2 cellular contexts compared by ENCODE assay signal in the genomic region with DNA sequence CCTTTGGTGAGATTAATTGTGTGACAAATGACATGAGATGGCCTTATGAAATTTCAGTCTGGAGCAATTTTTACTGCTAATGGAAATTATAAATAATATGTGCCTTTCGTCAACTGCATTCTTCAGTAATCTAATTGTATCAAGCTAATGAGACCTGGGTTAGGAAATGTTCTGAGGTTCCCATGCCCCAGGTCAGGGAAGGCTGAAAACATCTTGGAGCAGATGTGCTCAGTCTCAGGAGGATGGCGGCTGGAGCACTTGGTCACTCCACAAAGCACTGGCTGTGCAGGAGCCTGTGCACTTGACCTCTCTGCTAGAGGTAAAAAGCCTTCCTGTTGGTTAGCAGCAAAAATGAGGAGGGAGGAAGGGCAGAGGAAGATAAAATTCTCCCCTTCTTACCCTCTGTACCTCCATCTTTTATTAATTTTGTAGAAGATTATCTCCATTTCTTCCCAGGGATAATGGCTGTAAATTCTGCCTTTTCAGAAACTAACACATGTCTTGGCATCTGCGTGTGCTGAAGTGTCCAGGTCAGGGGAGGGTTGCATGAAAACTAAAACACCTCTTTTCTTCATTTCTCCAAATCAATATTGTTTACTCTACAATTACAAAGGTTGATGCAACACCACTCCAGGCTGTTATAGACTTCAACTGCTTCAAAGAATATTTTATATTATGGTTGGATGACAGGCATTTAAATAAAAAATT.
TF ChIP-seq lines count a peak whose summit lies in the region.

No MANE protein-coding gene starts in this region.

TF ChIP-seq in GM23338, 12 proteins besides CTCF, POLR2A, EP300 and RAD21 (continued from another document):
- TF ChIP-seq, protein P1, sequence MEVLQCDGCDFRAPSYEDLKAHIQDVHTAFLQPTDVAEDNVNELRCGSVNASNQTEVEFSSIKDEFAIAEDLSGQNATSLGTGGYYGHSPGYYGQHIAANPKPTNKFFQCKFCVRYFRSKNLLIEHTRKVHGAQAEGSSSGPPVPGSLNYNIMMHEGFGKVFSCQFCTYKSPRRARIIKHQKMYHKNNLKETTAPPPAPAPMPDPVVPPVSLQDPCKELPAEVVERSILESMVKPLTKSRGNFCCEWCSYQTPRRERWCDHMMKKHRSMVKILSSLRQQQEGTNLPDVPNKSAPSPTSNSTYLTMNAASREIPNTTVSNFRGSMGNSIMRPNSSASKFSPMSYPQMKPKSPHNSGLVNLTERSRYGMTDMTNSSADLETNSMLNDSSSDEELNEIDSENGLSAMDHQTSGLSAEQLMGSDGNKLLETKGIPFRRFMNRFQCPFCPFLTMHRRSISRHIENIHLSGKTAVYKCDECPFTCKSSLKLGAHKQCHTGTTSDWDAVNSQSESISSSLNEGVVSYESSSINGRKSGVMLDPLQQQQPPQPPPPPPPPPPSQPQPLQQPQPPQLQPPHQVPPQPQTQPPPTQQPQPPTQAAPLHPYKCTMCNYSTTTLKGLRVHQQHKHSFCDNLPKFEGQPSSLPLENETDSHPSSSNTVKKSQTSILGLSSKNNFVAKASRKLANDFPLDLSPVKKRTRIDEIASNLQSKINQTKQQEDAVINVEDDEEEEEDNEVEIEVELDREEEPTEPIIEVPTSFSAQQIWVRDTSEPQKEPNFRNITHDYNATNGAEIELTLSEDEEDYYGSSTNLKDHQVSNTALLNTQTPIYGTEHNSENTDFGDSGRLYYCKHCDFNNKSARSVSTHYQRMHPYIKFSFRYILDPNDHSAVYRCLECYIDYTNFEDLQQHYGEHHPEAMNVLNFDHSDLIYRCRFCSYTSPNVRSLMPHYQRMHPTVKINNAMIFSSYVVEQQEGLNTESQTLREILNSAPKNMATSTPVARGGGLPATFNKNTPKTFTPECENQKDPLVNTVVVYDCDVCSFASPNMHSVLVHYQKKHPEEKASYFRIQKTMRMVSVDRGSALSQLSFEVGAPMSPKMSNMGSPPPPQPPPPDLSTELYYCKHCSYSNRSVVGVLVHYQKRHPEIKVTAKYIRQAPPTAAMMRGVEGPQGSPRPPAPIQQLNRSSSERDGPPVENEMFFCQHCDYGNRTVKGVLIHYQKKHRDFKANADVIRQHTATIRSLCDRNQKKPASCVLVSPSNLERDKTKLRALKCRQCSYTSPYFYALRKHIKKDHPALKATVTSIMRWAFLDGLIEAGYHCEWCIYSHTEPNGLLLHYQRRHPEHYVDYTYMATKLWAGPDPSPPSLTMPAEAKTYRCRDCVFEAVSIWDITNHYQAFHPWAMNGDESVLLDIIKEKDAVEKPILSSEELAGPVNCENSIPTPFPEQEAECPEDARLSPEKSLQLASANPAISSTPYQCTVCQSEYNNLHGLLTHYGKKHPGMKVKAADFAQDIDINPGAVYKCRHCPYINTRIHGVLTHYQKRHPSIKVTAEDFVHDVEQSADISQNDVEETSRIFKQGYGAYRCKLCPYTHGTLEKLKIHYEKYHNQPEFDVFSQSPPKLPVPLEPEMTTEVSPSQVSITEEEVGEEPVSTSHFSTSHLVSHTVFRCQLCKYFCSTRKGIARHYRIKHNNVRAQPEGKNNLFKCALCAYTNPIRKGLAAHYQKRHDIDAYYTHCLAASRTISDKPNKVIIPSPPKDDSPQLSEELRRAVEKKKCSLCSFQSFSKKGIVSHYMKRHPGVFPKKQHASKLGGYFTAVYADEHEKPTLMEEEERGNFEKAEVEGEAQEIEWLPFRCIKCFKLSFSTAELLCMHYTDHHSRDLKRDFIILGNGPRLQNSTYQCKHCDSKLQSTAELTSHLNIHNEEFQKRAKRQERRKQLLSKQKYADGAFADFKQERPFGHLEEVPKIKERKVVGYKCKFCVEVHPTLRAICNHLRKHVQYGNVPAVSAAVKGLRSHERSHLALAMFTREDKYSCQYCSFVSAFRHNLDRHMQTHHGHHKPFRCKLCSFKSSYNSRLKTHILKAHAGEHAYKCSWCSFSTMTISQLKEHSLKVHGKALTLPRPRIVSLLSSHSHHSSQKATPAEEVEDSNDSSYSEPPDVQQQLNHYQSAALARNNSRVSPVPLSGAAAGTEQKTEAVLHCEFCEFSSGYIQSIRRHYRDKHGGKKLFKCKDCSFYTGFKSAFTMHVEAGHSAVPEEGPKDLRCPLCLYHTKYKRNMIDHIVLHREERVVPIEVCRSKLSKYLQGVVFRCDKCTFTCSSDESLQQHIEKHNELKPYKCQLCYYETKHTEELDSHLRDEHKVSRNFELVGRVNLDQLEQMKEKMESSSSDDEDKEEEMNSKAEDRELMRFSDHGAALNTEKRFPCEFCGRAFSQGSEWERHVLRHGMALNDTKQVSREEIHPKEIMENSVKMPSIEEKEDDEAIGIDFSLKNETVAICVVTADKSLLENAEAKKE (CRISPR knock-in tag; IDR thresholded peaks at IDR 0.05): no peak
- TF ChIP-seq NANOG (IDR thresholded peaks at IDR 0.05; ENCODE audit: borderline replicate concordance): no peak
- TF ChIP-seq EZH2phosphoT487 (IDR thresholded peaks at IDR 0.05; ENCODE audit: unreplicated experiment): no peak
- TF ChIP-seq, protein P2, sequence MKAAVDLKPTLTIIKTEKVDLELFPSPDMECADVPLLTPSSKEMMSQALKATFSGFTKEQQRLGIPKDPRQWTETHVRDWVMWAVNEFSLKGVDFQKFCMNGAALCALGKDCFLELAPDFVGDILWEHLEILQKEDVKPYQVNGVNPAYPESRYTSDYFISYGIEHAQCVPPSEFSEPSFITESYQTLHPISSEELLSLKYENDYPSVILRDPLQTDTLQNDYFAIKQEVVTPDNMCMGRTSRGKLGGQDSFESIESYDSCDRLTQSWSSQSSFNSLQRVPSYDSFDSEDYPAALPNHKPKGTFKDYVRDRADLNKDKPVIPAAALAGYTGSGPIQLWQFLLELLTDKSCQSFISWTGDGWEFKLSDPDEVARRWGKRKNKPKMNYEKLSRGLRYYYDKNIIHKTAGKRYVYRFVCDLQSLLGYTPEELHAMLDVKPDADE (IDR thresholded peaks at IDR 0.05): no peak
- TF ChIP-seq POLR2AphosphoS5 (IDR thresholded peaks at IDR 0.05; ENCODE audit: low read depth): no peak
- TF ChIP-seq ZNF331 (CRISPR knock-in tag; IDR thresholded peaks at IDR 0.05; ENCODE audit: low read depth): no peak
- no peak for TF ChIP-seq CREB1 (CRISPR knock-in tag; IDR thresholded peaks at IDR 0.05; ENCODE audit: low read depth)
- TF ChIP-seq, protein P3, sequence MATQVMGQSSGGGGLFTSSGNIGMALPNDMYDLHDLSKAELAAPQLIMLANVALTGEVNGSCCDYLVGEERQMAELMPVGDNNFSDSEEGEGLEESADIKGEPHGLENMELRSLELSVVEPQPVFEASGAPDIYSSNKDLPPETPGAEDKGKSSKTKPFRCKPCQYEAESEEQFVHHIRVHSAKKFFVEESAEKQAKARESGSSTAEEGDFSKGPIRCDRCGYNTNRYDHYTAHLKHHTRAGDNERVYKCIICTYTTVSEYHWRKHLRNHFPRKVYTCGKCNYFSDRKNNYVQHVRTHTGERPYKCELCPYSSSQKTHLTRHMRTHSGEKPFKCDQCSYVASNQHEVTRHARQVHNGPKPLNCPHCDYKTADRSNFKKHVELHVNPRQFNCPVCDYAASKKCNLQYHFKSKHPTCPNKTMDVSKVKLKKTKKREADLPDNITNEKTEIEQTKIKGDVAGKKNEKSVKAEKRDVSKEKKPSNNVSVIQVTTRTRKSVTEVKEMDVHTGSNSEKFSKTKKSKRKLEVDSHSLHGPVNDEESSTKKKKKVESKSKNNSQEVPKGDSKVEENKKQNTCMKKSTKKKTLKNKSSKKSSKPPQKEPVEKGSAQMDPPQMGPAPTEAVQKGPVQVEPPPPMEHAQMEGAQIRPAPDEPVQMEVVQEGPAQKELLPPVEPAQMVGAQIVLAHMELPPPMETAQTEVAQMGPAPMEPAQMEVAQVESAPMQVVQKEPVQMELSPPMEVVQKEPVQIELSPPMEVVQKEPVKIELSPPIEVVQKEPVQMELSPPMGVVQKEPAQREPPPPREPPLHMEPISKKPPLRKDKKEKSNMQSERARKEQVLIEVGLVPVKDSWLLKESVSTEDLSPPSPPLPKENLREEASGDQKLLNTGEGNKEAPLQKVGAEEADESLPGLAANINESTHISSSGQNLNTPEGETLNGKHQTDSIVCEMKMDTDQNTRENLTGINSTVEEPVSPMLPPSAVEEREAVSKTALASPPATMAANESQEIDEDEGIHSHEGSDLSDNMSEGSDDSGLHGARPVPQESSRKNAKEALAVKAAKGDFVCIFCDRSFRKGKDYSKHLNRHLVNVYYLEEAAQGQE (IDR thresholded peaks at IDR 0.05; ENCODE audit: unreplicated experiment): no peak
TF ChIP-seq in GM23338: peak in this region for 0.

TF ChIP-seq in SK-N-SH treated with all-trans-retinoic acid at 6 μM for 48 hours, 23 proteins besides CTCF, POLR2A, EP300 and RAD21 (continued from another document):
- TF ChIP-seq, protein P4, sequence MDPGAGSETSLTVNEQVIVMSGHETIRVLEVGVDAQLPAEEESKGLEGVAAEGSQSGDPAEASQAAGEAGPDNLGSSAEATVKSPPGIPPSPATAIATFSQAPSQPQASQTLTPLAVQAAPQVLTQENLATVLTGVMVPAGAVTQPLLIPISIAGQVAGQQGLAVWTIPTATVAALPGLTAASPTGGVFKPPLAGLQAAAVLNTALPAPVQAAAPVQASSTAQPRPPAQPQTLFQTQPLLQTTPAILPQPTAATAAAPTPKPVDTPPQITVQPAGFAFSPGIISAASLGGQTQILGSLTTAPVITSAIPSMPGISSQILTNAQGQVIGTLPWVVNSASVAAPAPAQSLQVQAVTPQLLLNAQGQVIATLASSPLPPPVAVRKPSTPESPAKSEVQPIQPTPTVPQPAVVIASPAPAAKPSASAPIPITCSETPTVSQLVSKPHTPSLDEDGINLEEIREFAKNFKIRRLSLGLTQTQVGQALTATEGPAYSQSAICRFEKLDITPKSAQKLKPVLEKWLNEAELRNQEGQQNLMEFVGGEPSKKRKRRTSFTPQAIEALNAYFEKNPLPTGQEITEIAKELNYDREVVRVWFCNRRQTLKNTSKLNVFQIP (CRISPR knock-in tag; IDR thresholded peaks at IDR 0.05; ENCODE audit: borderline replicate concordance, low read depth): no peak
- TF ChIP-seq ZC3H10 (CRISPR knock-in tag; IDR thresholded peaks at IDR 0.05) (peak; percentile 82), TOX (CRISPR knock-in tag; IDR thresholded peaks at IDR 0.05; ENCODE audit: borderline replicate concordance) (no peak), ARNTL (CRISPR knock-in tag; IDR thresholded peaks at IDR 0.05; ENCODE audit: borderline replicate concordance, low read depth) (no peak), ISL1 (CRISPR knock-in tag; IDR thresholded peaks at IDR 0.05) (peak; percentile 98), CSDC2 (CRISPR knock-in tag; IDR thresholded peaks at IDR 0.05) (peak; percentile 93), ZFP30 (CRISPR knock-in tag; IDR thresholded peaks at IDR 0.05) (no peak)
